Comparison of ENCODE assay signal across 8 cellular contexts in genomic region chr17:66426397-66427033, GRCh38.
DNase-seq lines count a peak whose midpoint lies in the region; ATAC-seq, FAIRE-seq and TF ChIP-seq lines count a peak whose summit lies in the region.

No MANE protein-coding gene starts in this region.

- H2AFZ ChIP-seq in HepG2 (ENCODE audit: low read length), result no peak overlapping the region

- peak; percentile 93 for ATAC-seq in HepG2
- no peak for ATAC-seq in HG02884 (IDR thresholded peaks at IDR 0.05; ENCODE audit: unreplicated experiment)
- ATAC-seq in HG02610 (IDR thresholded peaks at IDR 0.05; ENCODE audit: unreplicated experiment), result no peak

- in situ Hi-C loops in HepG2 (cut with HindIII; ENCODE audit: extremely low pct_ligation_motif_present, low pct_unique_long_range_greater_than_20kb), result no loop called here

- no TSS peak for BruUV-seq in HepG2 (replicated peaks; lab: Mats Ljungman, UMichigan)

- FAIRE-seq in HepG2 (lab: Jason Lieb, UNC), result peak; percentile 80

- DNase-seq in EH (ENCODE audit: low read depth), result peak; percentile 49
- DNase-seq in activated T-cell treated with anti-CD3 and anti-CD28 coated beads, Interleukin-2, amount 50 U/mL, for 1 hour, result peak; percentile 30
- peak; percentile 66 for DNase-seq in HepG2 (ENCODE audit: low spot score)
- no peak for DNase-seq in DMS79 (lab: John Stamatoyannopoulos, UW)
- DNase-seq in NCI-H146 (lab: John Stamatoyannopoulos, UW), result no peak

- H3K36me3 ChIP-seq in KOPT-K1 (ENCODE audit: insufficient read depth, low read length) (no peaks in the 10 kb centered on the region), HepG2 (replicated peaks in 1 of 2; ENCODE audit: control insufficient read depth in 1 of 2, insufficient read depth in 2 of 2, low read length in 2 of 2) (no peaks in the 10 kb centered on the region)

- no peak for TF ChIP-seq POLR2A in HepG2 (IDR thresholded peaks at IDR 0.05; ENCODE audit: insufficient read depth in 1 of 2, low read depth in 2 of 2, low read length in 2 of 2)

- no peak overlapping the region for H3K9ac ChIP-seq in HepG2 (ENCODE audit: insufficient read depth, low read depth, low read length)

- peak in 1 of 2 experiments; percentile 14; a peak in 1 of 4 replicates for TF ChIP-seq EP300 in HepG2 (IDR thresholded peaks at IDR 0.05; ENCODE audit: low read depth in 2 of 2, low read length in 2 of 2)
- TF ChIP-seq EP300 in HepG2 (CRISPR knock-in tag; IDR thresholded peaks at IDR 0.05; ENCODE audit: borderline replicate concordance), result 0 out of 2 replicates have a peak, but pooled peaks have one; percentile 43

- peak; percentile 83 for TF ChIP-seq CTCF in HepG2 (CRISPR knock-in tag; IDR thresholded peaks at IDR 0.05)

- peak; percentile 79 for TF ChIP-seq RAD21 in HepG2 (CRISPR knock-in tag; IDR thresholded peaks at IDR 0.05)

- 66% methylated on average over 6 of the region's 6 CpGs for WGBS in HepG2 (ENCODE audit: low lambda C conversion rate)

- H3K4me1 ChIP-seq in HepG2 (ENCODE audit: insufficient read depth, low read length), result peaks cover 38% of the 10 kb centered on the region

- H3K27me3 ChIP-seq in HepG2 (ENCODE audit: control insufficient read depth in 1 of 2, insufficient read depth in 2 of 2, low read length in 2 of 2), result no peaks in the 10 kb centered on the region

- POLR2A ChIA-PET in HepG2 (lab: Yijun Ruan, JAX), result interaction anchor here (1.4 kb wide), 1 partner anchor 11 kb away, joined by 6 read pairs; no protein-coding TSS in a partner anchor

- intact Hi-C loops in HepG2 (cut with micrococcal nuclease; ENCODE audit: unreplicated experiment), result loop anchor here (1.0 to 5.0 kb wide), 3 partner anchors 136 to 224 kb away; no protein-coding TSS in a partner anchor

- CTCF ChIA-PET in HepG2 (lab: Yijun Ruan, JAX; ENCODE audit: low intra/inter-chr PET ratio, low total read pairs), result interaction anchor here (1.4 to 2.4 kb wide), 3 partner anchors 141 to 226 kb away, joined by 4 to 14 read pairs (median 7); no protein-coding TSS in a partner anchor

- peaks cover 47% of the 10 kb centered on the region for H3K79me2 ChIP-seq in HepG2 (ENCODE audit: insufficient read depth, low read length)

- H3K4me2 ChIP-seq in HepG2 (ENCODE audit: low read depth, low read length), result no peak overlapping the region

- H3K27ac ChIP-seq in KOPT-K1 (ENCODE audit: low read depth, low read length, poor library complexity, severe bottlenecking) (peak overlapping the region; percentile 55), HepG2 (ENCODE audit: extremely low read length, insufficient read depth, low read length) (peak overlapping the region; percentile 1)

- H4K20me1 ChIP-seq in HepG2 (ENCODE audit: insufficient read depth, low read length), result no peaks in the 10 kb centered on the region

- H3K9me3 ChIP-seq in KOPT-K1 (ENCODE audit: insufficient read depth, low read length, poor library complexity, severe bottlenecking) (peaks cover 3% of the 10 kb centered on the region), HepG2 (ENCODE audit: low read length) (no peaks in the 10 kb centered on the region)

- no peak overlapping the region for H3K4me3 ChIP-seq in HepG2 (replicated peaks in 1 of 3; ENCODE audit: insufficient read depth in 1 of 3, low read depth in 2 of 3, low read length in 3 of 3)

TF ChIP-seq in HepG2, 621 proteins besides CTCF, POLR2A, EP300 and RAD21 (continues in another document):
- no peak for TF ChIP-seq NFYB (CRISPR knock-in tag; IDR thresholded peaks at IDR 0.05)
- no peak for TF ChIP-seq PHB2 (IDR thresholded peaks at IDR 0.05; ENCODE audit: partially characterized antibody)
- no peak for TF ChIP-seq ZNF891 (CRISPR knock-in tag; IDR thresholded peaks at IDR 0.05)
- TF ChIP-seq NFATC3 (CRISPR knock-in tag; IDR thresholded peaks at IDR 0.05), result no peak
- TF ChIP-seq ZNF12 (CRISPR knock-in tag; IDR thresholded peaks at IDR 0.05), result no peak
- no peak for TF ChIP-seq THAP9 (CRISPR knock-in tag; IDR thresholded peaks at IDR 0.05; ENCODE audit: borderline replicate concordance)
- TF ChIP-seq CENPT (CRISPR knock-in tag; IDR thresholded peaks at IDR 0.05; ENCODE audit: low read depth), result no peak
- no peak for TF ChIP-seq POLR2G (IDR thresholded peaks at IDR 0.05; ENCODE audit: low read depth, low read length)
- no peak for TF ChIP-seq ZNF367 (CRISPR knock-in tag; IDR thresholded peaks at IDR 0.05; ENCODE audit: borderline replicate concordance)
- no peak for TF ChIP-seq CCAR2 (optimal IDR thresholded peaks at IDR 0.05; ENCODE audit: low read depth, low read length)
- no peak for TF ChIP-seq ZNF644 (CRISPR knock-in tag; IDR thresholded peaks at IDR 0.05; ENCODE audit: low read depth)
- no peak for TF ChIP-seq ELF1 (CRISPR knock-in tag; IDR thresholded peaks at IDR 0.05)
- TF ChIP-seq PITX1 (CRISPR knock-in tag; IDR thresholded peaks at IDR 0.05), result 0 out of 2 replicates have a peak, but pooled peaks have one; percentile 43
- no peak for TF ChIP-seq GMEB2 (CRISPR knock-in tag; IDR thresholded peaks at IDR 0.05; ENCODE audit: low read depth)
- TF ChIP-seq HCFC1 (IDR thresholded peaks at IDR 0.05; ENCODE audit: low read depth, low read length), result no peak
- no peak for TF ChIP-seq AKNA (CRISPR knock-in tag; IDR thresholded peaks at IDR 0.05; ENCODE audit: borderline replicate concordance)
- no peak for TF ChIP-seq RARA (CRISPR knock-in tag; IDR thresholded peaks at IDR 0.05)

Comparison
In these comparisons a context has a peak if more than half of its experiments do, and no peak if none do; other contexts are left out.
1. DNase-seq: peak in EH (single experiment), activated T-cell treated with anti-CD3 and anti-CD28 coated beads, Interleukin-2, amount 50 U/mL, for 1 hour (single experiment) and HepG2 (single experiment); none in DMS79 (single experiment) and NCI-H146 (single experiment).